Comparison of ENCODE assay signal across 24 cellular contexts in genomic region chr16:23278031-23278430, GRCh38. TPM values are rescaled to one million over a fixed set of nuclear protein-coding genes. Genes with fewer than 3 reads are reported as not detected.
A peak's percentile ranks its signal among the peaks of the same experiment; 100 is the strongest.
DNase-seq lines count a peak whose midpoint lies in the region; ATAC-seq, FAIRE-seq and TF ChIP-seq lines count a peak whose summit lies in the region.
"Had no signal": no experiment of that assay in that cellular context is flagged by ENCODE, and none has a peak within 500 bp of the region (broad histone marks: within the 10 kb centered on the region; RNA-seq: fewer than 3 reads in every experiment).

No MANE protein-coding gene starts in this region.

- H3K9me3 Mint-ChIP-seq in GM23338 = no peaks in the 10 kb centered on the region; the same call in 1 of the 3 replicates

- no peaks in the 10 kb centered on the region for H3K9me2 ChIP-seq in GM23338 (ENCODE audit: insufficient read depth)

- no peaks in the 10 kb centered on the region for H3K79me2 ChIP-seq in GM23338 (replicated peaks; ENCODE audit: insufficient read depth)

- TF ChIP-seq CTCF in GM23338 (conservative IDR thresholded peaks at IDR 0.05; ENCODE audit: low read depth in 2 of 2) (no peak), RWPE1 (conservative IDR thresholded peaks at IDR 0.05; ENCODE audit: low read depth) (no peak), bronchial epithelial cell (IDR thresholded peaks at IDR 0.05; ENCODE audit: insufficient read depth, low read length, severe bottlenecking) (no peak), left lung (IDR thresholded peaks at IDR 0.05) (no peak), GM10266 (IDR thresholded peaks at IDR 0.05; ENCODE audit: control insufficient read depth, insufficient read depth, low read depth, missing control alignments) (no peak)

- no peaks in the 10 kb centered on the region for H3K9me3 ChIP-seq in left lung
- H3K9me3 ChIP-seq: SJCRH30 had no signal

- POLR2A ChIA-PET in RWPE1 (lab: Yijun Ruan, JAX; ENCODE audit: low non-redundant PET) = no interaction called here

- FAIRE-seq in bronchial epithelial cell (lab: Jason Lieb, UNC) (peak; percentile 18), H54 (lab: Jason Lieb, UNC) (no peak)
- FAIRE-seq: HTR-8/SVneo had no signal

- H3K4me2 ChIP-seq in GM23338 = no peak overlapping the region
- H3K4me2 ChIP-seq: PC-9 had no signal

- no peak for TF ChIP-seq POLR2A in H54 (IDR thresholded peaks at IDR 0.05; ENCODE audit: low read depth, low read length)

- peaks cover 2% of the 10 kb centered on the region for H3K27me3 Mint-ChIP-seq in GM23338 (ENCODE audit: insufficient read depth, low read depth, poor library complexity)

- peaks cover 9% of the 10 kb centered on the region; the same call in 1 of the 2 replicates for H3F3A ChIP-seq in GM23338 (replicated peaks; ENCODE audit: low read depth)

- no peak overlapping the region for H3K27ac ChIP-seq in GM23338 (ENCODE audit: low read depth)
- peak overlapping the region; percentile 65 for H3K27ac ChIP-seq in RWPE1
- H3K27ac ChIP-seq in left lung = no peak overlapping the region
- H3K27ac ChIP-seq: PC-9, SJCRH30 had no signal

- H3K36me3 ChIP-seq in GM23338 (ENCODE audit: insufficient read depth) (no peaks in the 10 kb centered on the region), bronchial epithelial cell (ENCODE audit: control insufficient read depth, insufficient read depth, low read length) (no peaks in the 10 kb centered on the region), left lung (no peaks in the 10 kb centered on the region)
- H3K36me3 ChIP-seq: SJCRH30 had no signal

- no peak for DNase-seq in GM23338 (ENCODE audit: low spot score)
- no peak for DNase-seq in RWPE1 (ENCODE audit: low spot score)
- peak; percentile 62 for DNase-seq in bronchial epithelial cell (ENCODE audit: low read depth)
- no peak for DNase-seq in left lung
- no peak for DNase-seq in GM10266 (ENCODE audit: extremely low spot score)
- no peak for DNase-seq in H54 (ENCODE audit: insufficient read length, low spot score)
- DNase-seq: AML-193; C1 segment of cervical spinal cord; CD8-positive, alpha-beta T cell; HCEC 1CT; KG1; NCI-H1105; NCI-H146; NCI-H2029 treated with DMSO at 0.1 percent for 48 hours; NCI-H2171 treated with DMSO at 0.1 percent for 48 hours; NCI-H446; NCI-H526 treated with DMSO at 0.1 percent for 48 hours; PC-9; SJCRH30 had no signal

- H4K20me1 ChIP-seq in GM23338 (replicated peaks; ENCODE audit: insufficient read depth) = no peaks in the 10 kb centered on the region

- H3K27me3 ChIP-seq in GM23338 (ENCODE audit: insufficient read depth) (no peaks in the 10 kb centered on the region), bronchial epithelial cell (ENCODE audit: control insufficient read depth, insufficient read depth, low read length) (no peaks in the 10 kb centered on the region), left lung (no peaks in the 10 kb centered on the region)
- H3K27me3 ChIP-seq: SJCRH30 had no signal

- no peak overlapping the region for H3K4me3 Mint-ChIP-seq in GM23338
- H3K4me3 Mint-ChIP-seq: CD8-positive, alpha-beta T cell had no signal

- H3K4me3 ChIP-seq in GM23338 = no peak overlapping the region
- no peak overlapping the region for H3K4me3 ChIP-seq in bronchial epithelial cell (ENCODE audit: low read depth, low read length)
- H3K4me3 ChIP-seq in left lung = no peak overlapping the region
- H3K4me3 ChIP-seq: PC-9, SJCRH30 had no signal

- H3K27ac Mint-ChIP-seq in GM23338 = no peak overlapping the region
- H3K27ac Mint-ChIP-seq: CD8-positive, alpha-beta T cell had no signal

- H3K4me1 Mint-ChIP-seq in GM23338 = peaks cover 17% of the 10 kb centered on the region

- CTCF ChIA-PET in RWPE1 (lab: Yijun Ruan, JAX) = no interaction called here

- H2AFZ ChIP-seq in GM23338 = 0 out of 2 replicates have a peak overlapping the region, but pooled peaks have one; percentile 35
- H2AFZ ChIP-seq: PC-9 had no signal

- H3K4me1 ChIP-seq in GM23338 (ENCODE audit: insufficient read depth) (peaks cover 16% of the 10 kb centered on the region), left lung (no peaks in the 10 kb centered on the region)

- H3K36me3 Mint-ChIP-seq in GM23338 (ENCODE audit: low read depth) = no peaks in the 10 kb centered on the region
- H3K36me3 Mint-ChIP-seq: CD8-positive, alpha-beta T cell had no signal

- intact Hi-C loops in left lung (cut with DNase I) = no loop called here

- ATAC-seq in GM23338 = no peak
- peak; percentile 55 for ATAC-seq in left lung
- no peak for ATAC-seq in GM19452 (IDR thresholded peaks at IDR 0.05; ENCODE audit: unreplicated experiment)
- ATAC-seq in HG02642 (IDR thresholded peaks at IDR 0.05; ENCODE audit: poor library complexity, unreplicated experiment) = no peak
- ATAC-seq: CD8-positive, alpha-beta T cell had no signal

TF ChIP-seq in GM23338, 12 proteins besides CTCF, POLR2A, EP300 and RAD21:
- TF ChIP-seq ZNF331 (CRISPR knock-in tag; IDR thresholded peaks at IDR 0.05; ENCODE audit: low read depth) (no peak), CREB1 (CRISPR knock-in tag; IDR thresholded peaks at IDR 0.05; ENCODE audit: low read depth) (no peak), STAT1 (IDR thresholded peaks at IDR 0.05; ENCODE audit: unreplicated experiment) (no peak)
- TF ChIP-seq, protein P1, sequence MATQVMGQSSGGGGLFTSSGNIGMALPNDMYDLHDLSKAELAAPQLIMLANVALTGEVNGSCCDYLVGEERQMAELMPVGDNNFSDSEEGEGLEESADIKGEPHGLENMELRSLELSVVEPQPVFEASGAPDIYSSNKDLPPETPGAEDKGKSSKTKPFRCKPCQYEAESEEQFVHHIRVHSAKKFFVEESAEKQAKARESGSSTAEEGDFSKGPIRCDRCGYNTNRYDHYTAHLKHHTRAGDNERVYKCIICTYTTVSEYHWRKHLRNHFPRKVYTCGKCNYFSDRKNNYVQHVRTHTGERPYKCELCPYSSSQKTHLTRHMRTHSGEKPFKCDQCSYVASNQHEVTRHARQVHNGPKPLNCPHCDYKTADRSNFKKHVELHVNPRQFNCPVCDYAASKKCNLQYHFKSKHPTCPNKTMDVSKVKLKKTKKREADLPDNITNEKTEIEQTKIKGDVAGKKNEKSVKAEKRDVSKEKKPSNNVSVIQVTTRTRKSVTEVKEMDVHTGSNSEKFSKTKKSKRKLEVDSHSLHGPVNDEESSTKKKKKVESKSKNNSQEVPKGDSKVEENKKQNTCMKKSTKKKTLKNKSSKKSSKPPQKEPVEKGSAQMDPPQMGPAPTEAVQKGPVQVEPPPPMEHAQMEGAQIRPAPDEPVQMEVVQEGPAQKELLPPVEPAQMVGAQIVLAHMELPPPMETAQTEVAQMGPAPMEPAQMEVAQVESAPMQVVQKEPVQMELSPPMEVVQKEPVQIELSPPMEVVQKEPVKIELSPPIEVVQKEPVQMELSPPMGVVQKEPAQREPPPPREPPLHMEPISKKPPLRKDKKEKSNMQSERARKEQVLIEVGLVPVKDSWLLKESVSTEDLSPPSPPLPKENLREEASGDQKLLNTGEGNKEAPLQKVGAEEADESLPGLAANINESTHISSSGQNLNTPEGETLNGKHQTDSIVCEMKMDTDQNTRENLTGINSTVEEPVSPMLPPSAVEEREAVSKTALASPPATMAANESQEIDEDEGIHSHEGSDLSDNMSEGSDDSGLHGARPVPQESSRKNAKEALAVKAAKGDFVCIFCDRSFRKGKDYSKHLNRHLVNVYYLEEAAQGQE (IDR thresholded peaks at IDR 0.05; ENCODE audit: unreplicated experiment) = no peak

RNA-seq across cellular contexts. Expression of gene SCNN1B, which starts 24.1 kb away (rescaled TPM):
- 1.1 and 1.2 TPM in 2 replicates for total RNA-seq in GM23338 (2014; rRNA removed; shearing (Covaris generic))
- polyA plus RNA-seq in GM23338 (2016; fragmentation: Nextera tagmentation; extraction: Ambion mirVana) = 0.78 and 0.94 TPM in 2 replicates
- total RNA-seq in bronchial epithelial cell (0.79 and 5.8 TPM in 2 replicates), left lung (10 to 100 TPM; 25.1 to 28.6 TPM)
- total RNA-seq: A172; CD8-positive, alpha-beta T cell; SJCRH30 had no signal
- polyA plus RNA-seq: AG04450 had no signal
